In the genomic region with DNA sequence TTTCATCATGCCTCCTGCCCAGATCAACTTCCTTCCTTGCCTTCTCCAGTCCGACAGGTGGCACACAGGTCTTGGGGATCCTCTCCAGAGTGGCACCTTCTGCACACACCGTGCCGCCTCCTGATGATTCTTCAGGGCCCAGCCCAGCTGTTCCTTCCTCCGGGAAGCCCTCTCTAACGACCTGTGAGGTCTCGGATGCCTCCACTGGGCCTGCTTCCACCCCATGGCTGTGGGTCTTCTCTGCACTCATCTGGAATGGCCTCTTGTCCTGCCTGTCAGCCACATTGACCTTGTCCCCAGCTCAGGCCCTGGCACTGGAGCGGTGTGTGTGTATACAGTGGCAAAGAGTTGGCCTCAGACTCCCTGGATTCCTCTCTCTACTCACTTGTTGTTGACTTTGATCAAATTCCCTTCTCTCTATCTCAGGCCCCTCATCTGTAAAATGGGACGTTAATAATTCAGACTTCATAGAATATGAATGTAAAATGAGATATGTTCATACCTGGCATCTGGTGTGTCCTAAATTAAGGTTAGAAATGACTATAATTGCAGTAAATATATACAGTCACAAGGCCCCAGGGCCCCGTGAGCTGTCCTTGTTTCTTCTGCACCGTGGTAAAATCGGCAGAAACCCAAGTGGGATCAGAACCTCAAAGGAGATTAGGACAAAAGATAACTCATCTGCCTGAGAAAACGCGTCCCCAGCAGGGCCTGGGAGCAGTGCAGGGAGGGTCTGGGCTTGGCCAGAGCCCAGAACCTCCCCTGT, we compare ENCODE assay signal across 8 cellular contexts. TPM values are rescaled to one million over a fixed set of nuclear protein-coding genes. Genes with fewer than 3 reads are reported as not detected.
A peak's percentile ranks its signal among the peaks of the same experiment; 100 is the strongest.
DNase-seq lines count a peak whose midpoint lies in the region; ATAC-seq and TF ChIP-seq lines count a peak whose summit lies in the region.

No MANE protein-coding gene starts in this region.

- no peak for TF ChIP-seq CTCF in spleen (IDR thresholded peaks at IDR 0.05 in 8 of 11, conservative IDR thresholded peaks at IDR 0.05 in 3 of 11)

- intact Hi-C loops in spleen (cut with DNase I; ENCODE audit: low total_unique reads), result no loop called here

- peak overlapping the region; percentile 71 for H3K4me3 Mint-ChIP-seq in activated naive CD8-positive, alpha-beta T cell treated with anti-CD3 and anti-CD28 coated beads, Interleukin-2, amount 10 ng/mL, durations not matched to agents 7 days and 5 days

- H3K27me3 ChIP-seq in HUES48 (ENCODE audit: control insufficient read depth, insufficient read depth, low read length) (peaks cover 5% of the 10 kb centered on the region; the same call in 1 of the 2 replicates), iPS-18a (ENCODE audit: control insufficient read depth, insufficient read depth, low read length) (peaks cover 14% of the 10 kb centered on the region), spleen (replicated peaks in 1 of 7) (no peaks in the 10 kb centered on the region)

- 67 to 90% (median 81%) methylated on average over 12 to 13 of the region's 13 CpGs for WGBS in spleen, 5 donors

- no peak for TF ChIP-seq POLR2A in spleen (IDR thresholded peaks at IDR 0.05)

- no peak for ATAC-seq in activated naive CD8-positive, alpha-beta T cell treated with anti-CD3 and anti-CD28 coated beads, Interleukin-2, amount 10 ng/mL, durations not matched to agents 7 days and 5 days (ENCODE audit: low read depth)
- ATAC-seq in HG03196 (IDR thresholded peaks at IDR 0.05; ENCODE audit: unreplicated experiment) (no peak), GM21529 (IDR thresholded peaks at IDR 0.05; ENCODE audit: unreplicated experiment) (no peak), GM18858 (IDR thresholded peaks at IDR 0.05; ENCODE audit: unreplicated experiment) (no peak)

- peaks cover 10% of the 10 kb centered on the region for H3K27me3 Mint-ChIP-seq in activated naive CD8-positive, alpha-beta T cell treated with anti-CD3 and anti-CD28 coated beads, Interleukin-2, amount 10 ng/mL, durations not matched to agents 7 days and 5 days

- H3K9ac ChIP-seq in HUES48 (ENCODE audit: low read depth, low read length) (no peak overlapping the region), iPS-18a (ENCODE audit: low read length) (no peak overlapping the region)

- H3K4me1 ChIP-seq in HUES48 (ENCODE audit: control insufficient read depth, insufficient read depth, low read length) (peaks cover 14% of the 10 kb centered on the region; the same call in 1 of the 2 replicates), iPS-18a (ENCODE audit: control insufficient read depth, low read depth, low read length) (peaks cover 16% of the 10 kb centered on the region), spleen (peaks cover 0 to 42% (median 25%) of the 10 kb centered on the region in 6 donors)

- no peaks in the 10 kb centered on the region for H3K9me3 Mint-ChIP-seq in activated naive CD8-positive, alpha-beta T cell treated with anti-CD3 and anti-CD28 coated beads, Interleukin-2, amount 10 ng/mL, durations not matched to agents 7 days and 5 days

- no peaks in the 10 kb centered on the region for H3K36me3 Mint-ChIP-seq in activated naive CD8-positive, alpha-beta T cell treated with anti-CD3 and anti-CD28 coated beads, Interleukin-2, amount 10 ng/mL, durations not matched to agents 7 days and 5 days

- no peak overlapping the region for H3K27ac ChIP-seq in HUES48 (ENCODE audit: low read depth, low read length)
- no peak overlapping the region for H3K27ac ChIP-seq in iPS-18a (ENCODE audit: low read length)
- peak overlapping the region in 7 of 8 donors; percentile 27 to 85 (median 81) for H3K27ac ChIP-seq in spleen

- H3K27ac Mint-ChIP-seq in activated naive CD8-positive, alpha-beta T cell treated with anti-CD3 and anti-CD28 coated beads, Interleukin-2, amount 10 ng/mL, durations not matched to agents 7 days and 5 days, result no peak overlapping the region

- no peak for DNase-seq in activated naive CD8-positive, alpha-beta T cell treated with anti-CD3 and anti-CD28 coated beads, Interleukin-2, amount 10 ng/mL, durations not matched to agents 7 days and 5 days
- DNase-seq in spleen (no peak), NAMALWA (ENCODE audit: low spot score) (no peak)

- H3K9me3 ChIP-seq in HUES48 (ENCODE audit: control insufficient read depth, insufficient read depth, low read length) (no peaks in the 10 kb centered on the region), iPS-18a (ENCODE audit: control insufficient read depth, low read depth, low read length) (no peaks in the 10 kb centered on the region), spleen (no peaks in the 10 kb centered on the region)

- POLR2A ChIA-PET in activated naive CD8-positive, alpha-beta T cell treated with anti-CD3 and anti-CD28 coated beads, Interleukin-2, amount 10 ng/mL, durations not matched to agents 7 days and 5 days (lab: Charles Lee), result no interaction called here

- H3K4me1 Mint-ChIP-seq in activated naive CD8-positive, alpha-beta T cell treated with anti-CD3 and anti-CD28 coated beads, Interleukin-2, amount 10 ng/mL, durations not matched to agents 7 days and 5 days, result peaks cover 14% of the 10 kb centered on the region

- H3K4me3 ChIP-seq in HUES48 (ENCODE audit: low read depth, low read length) (peak overlapping the region; percentile 72; the same call in 1 of the 2 replicates), iPS-18a (ENCODE audit: low read length) (peak overlapping the region; percentile 75), spleen (peak overlapping the region in 7 of 8 donors; percentile 60 to 98 (median 81))

- H3K36me3 ChIP-seq in HUES48 (ENCODE audit: control insufficient read depth, insufficient read depth, low read length), result no peaks in the 10 kb centered on the region
- H3K36me3 ChIP-seq in iPS-18a (ENCODE audit: control insufficient read depth, low read depth, low read length), result no peaks in the 10 kb centered on the region
- H3K36me3 ChIP-seq in spleen, result peaks cover 0 to 11% (median 5%) of the 10 kb centered on the region in 6 donors

RNA-seq across cellular contexts. Expression of a gene that starts 1.5 kb away (rescaled TPM):
- total RNA-seq in activated naive CD8-positive, alpha-beta T cell treated with anti-CD3 and anti-CD28 coated beads, Interleukin-2, amount 10 ng/mL, durations not matched to agents 7 days and 5 days, result 10 to 100 TPM; 10.9 to 13.6 TPM
- 10 to 100 TPM; 18.0 to 48.4 (median 30.3) TPM for total RNA-seq in spleen
- 10 to 100 TPM in 2 of 3 donors, 1 to 10 TPM in 1; 9.4 to 16.3 (median 10.8) TPM for polyA plus RNA-seq in spleen

RNA-seq across cellular contexts. Expression of a gene that starts 31.7 kb away (rescaled TPM):
- 10 to 100 TPM; 52.4 to 60.1 TPM for total RNA-seq in activated naive CD8-positive, alpha-beta T cell treated with anti-CD3 and anti-CD28 coated beads, Interleukin-2, amount 10 ng/mL, durations not matched to agents 7 days and 5 days
- total RNA-seq in spleen, result 10 to 100 TPM in 1 of 7 donors, 1 to 10 TPM in 6; 3.0 to 10.0 (median 7.5) TPM
- 1 to 10 TPM; 1.6 to 7.2 (median 5.1) TPM for polyA plus RNA-seq in spleen

RNA-seq across cellular contexts. Expression of a gene that starts 32.1 kb away (rescaled TPM):
- total RNA-seq in activated naive CD8-positive, alpha-beta T cell treated with anti-CD3 and anti-CD28 coated beads, Interleukin-2, amount 10 ng/mL, durations not matched to agents 7 days and 5 days, result 10 to 100 TPM; 55.7 to 58.3 TPM
- total RNA-seq in spleen, result 10 to 100 TPM; 24.4 to 45.0 (median 32.9) TPM
- 10 to 100 TPM in 2 of 3 donors, 1 to 10 TPM in 1; 9.8 to 13.8 (median 10.9) TPM for polyA plus RNA-seq in spleen

RNA-seq across cellular contexts. Expression of a gene that starts 51.7 kb away (rescaled TPM):
- total RNA-seq in activated naive CD8-positive, alpha-beta T cell treated with anti-CD3 and anti-CD28 coated beads, Interleukin-2, amount 10 ng/mL, durations not matched to agents 7 days and 5 days, result 10 to 100 TPM; 14.2 to 18.7 TPM
- 10 to 100 TPM; 10.3 to 15.5 (median 12.5) TPM for total RNA-seq in spleen
- 1 to 10 TPM; 1.2 to 1.9 (median 1.6) TPM for polyA plus RNA-seq in spleen

Comparison
In these comparisons a context has a peak if more than half of its experiments do, and no peak if none do; other contexts are left out.
1. H3K27ac ChIP-seq: peak in spleen (7 of 8); none in HUES48 (single experiment) and iPS-18a (single experiment).
2. RNA of a gene that starts 31.7 kb away (total RNA-seq): 52.4 to 60.1 TPM in activated naive CD8-positive, alpha-beta T cell treated with anti-CD3 and anti-CD28 coated beads, Interleukin-2, amount 10 ng/mL, durations not matched to agents 7 days and 5 days; 3.0 to 10.0 TPM in spleen; every median in the first group is over 4 times any median in the second.
3. Peak in every context shown above with its lines, with median percentiles within 50 percentile points of each other: H3K4me3 ChIP-seq.